16 cellular contexts compared by ENCODE assay signal in the genomic region with DNA sequence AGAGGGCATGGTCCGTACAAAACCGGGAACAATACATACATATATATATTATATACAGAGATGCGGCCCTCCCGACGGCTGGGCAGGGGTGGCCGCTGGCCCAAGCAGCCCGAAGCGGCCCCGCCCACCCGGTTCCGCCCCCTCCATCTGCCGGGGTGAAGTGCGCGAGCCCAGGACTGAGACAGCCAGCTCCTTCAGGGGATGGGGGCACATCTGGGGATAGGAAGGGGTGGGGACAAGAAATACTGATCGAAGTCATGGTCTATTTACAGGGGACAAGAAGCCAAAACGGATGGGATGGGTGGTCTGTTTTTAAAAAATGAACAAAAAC. TPM values are rescaled to one million over a fixed set of nuclear protein-coding genes. Genes with fewer than 3 reads are reported as not detected.
DNase-seq lines count a peak whose midpoint lies in the region; ATAC-seq and TF ChIP-seq lines count a peak whose summit lies in the region.
"Had no signal": no experiment of that assay in that cellular context is flagged by ENCODE, and none has a peak within 500 bp of the region (broad histone marks: within the 10 kb centered on the region; RNA-seq: fewer than 3 reads in every experiment).

No MANE protein-coding gene starts in this region.

- H3K36me3 Mint-ChIP-seq in Caco-2 (ENCODE audit: insufficient read depth, unreplicated experiment): peaks cover 60% of the 10 kb centered on the region

- H3K27me3 ChIP-seq in Caco-2 (replicated peaks; ENCODE audit: control insufficient read depth, insufficient read depth, low read length) (no peaks in the 10 kb centered on the region), left ventricle myocardium inferior (ENCODE audit: low read depth) (peaks cover 8% of the 10 kb centered on the region), psoas muscle (ENCODE audit: insufficient read depth in 3 of 3, low read length in 2 of 3) (no peaks in the 10 kb centered on the region)
- H3K27me3 ChIP-seq: SJCRH30 had no signal

- H3K4me1 ChIP-seq in Caco-2: peaks cover 23% of the 10 kb centered on the region
- H3K4me1 ChIP-seq in left ventricle myocardium inferior: peaks cover 53% of the 10 kb centered on the region
- peaks cover 34% of the 10 kb centered on the region for H3K4me1 ChIP-seq in psoas muscle
- H3K4me1 ChIP-seq: SJCRH30 had no signal

- CTCF ChIA-PET in Caco-2 (lab: Charles Lee): interaction anchor here (0.5 to 2.6 kb wide), 4 partner anchors 16 to 272 kb away, joined by 3 to 8 read pairs (median 5); no protein-coding TSS in a partner anchor
- CTCF ChIA-PET in RWPE1 (lab: Yijun Ruan, JAX): no interaction called here

- H3K27ac Mint-ChIP-seq in Caco-2 (ENCODE audit: unreplicated experiment): peak overlapping the region; percentile 29
- H3K27ac Mint-ChIP-seq: activated CD4-positive, alpha-beta T cell treated with anti-CD3 and anti-CD28 coated beads, Interleukin-2, amount 10 ng/mL, durations not matched to agents 24 days and 14 days had no signal

- no peaks in the 10 kb centered on the region for H3K9me3 Mint-ChIP-seq in Caco-2 (ENCODE audit: unreplicated experiment)
- H3K9me3 Mint-ChIP-seq: activated CD4-positive, alpha-beta T cell treated with anti-CD3 and anti-CD28 coated beads, Interleukin-2, amount 10 ng/mL, durations not matched to agents 24 days and 14 days had no signal

- POLR2A ChIA-PET in Caco-2 (lab: Charles Lee) (no interaction called here), RWPE1 (lab: Yijun Ruan, JAX; ENCODE audit: low non-redundant PET) (no interaction called here)

- no peak for DNase-seq in Caco-2
- no peak for DNase-seq in RWPE1 (ENCODE audit: low spot score)
- DNase-seq in left ventricle myocardium inferior: no peak
- DNase-seq in psoas muscle: peak in 1 of 2 donors; percentile 60
- DNase-seq in NCI-H510A treated with DMSO at 0.1 percent for 48 hours (lab: John Stamatoyannopoulos, UW): no peak
- DNase-seq in dermis blood vessel endothelial cell: no peak
- no peak for DNase-seq in left lobe of liver (ENCODE audit: low spot score)
- DNase-seq: activated CD4-positive, alpha-beta T cell treated with anti-CD3 and anti-CD28 coated beads, Interleukin-2, amount 10 ng/mL, durations not matched to agents 24 days and 14 days; activated naive CD4-positive, alpha-beta T cell; GDM1; NCI-H146; NCI-H345; SJCRH30; stimulated activated CD4-positive, alpha-beta T cell treated with anti-CD3 and anti-CD28 coated beads, Interleukin-15, amount 100 ng/mL, for 24 hours had no signal

- H3K36me3 ChIP-seq in Caco-2 (ENCODE audit: control insufficient read depth, insufficient read depth, low read length): peaks cover 12% of the 10 kb centered on the region
- H3K36me3 ChIP-seq in left ventricle myocardium inferior: peaks cover 46% of the 10 kb centered on the region
- H3K36me3 ChIP-seq in psoas muscle (ENCODE audit: insufficient read depth in 1 of 2, low read depth in 1 of 2): peaks cover 6 to 44% of the 10 kb centered on the region in 2 donors

- BruUV-seq in Caco-2 (replicated peaks; lab: Mats Ljungman, UMichigan): no TSS peak

- H3K27me3 Mint-ChIP-seq in Caco-2 (ENCODE audit: insufficient read depth, unreplicated experiment): no peaks in the 10 kb centered on the region

- 16 to 48% (median 21%) methylated on average over 16 of the region's 16 CpGs for WGBS in psoas muscle, 3 donors

- no peaks in the 10 kb centered on the region for H3K9me3 ChIP-seq in Caco-2
- H3K9me3 ChIP-seq in left ventricle myocardium inferior (replicated peaks): no peaks in the 10 kb centered on the region
- no peaks in the 10 kb centered on the region for H3K9me3 ChIP-seq in psoas muscle
- H3K9me3 ChIP-seq: SJCRH30 had no signal

- intact Hi-C loops in Caco-2 (cut with micrococcal nuclease; ENCODE audit: unreplicated experiment): loop anchor here (2.0 to 5.0 kb wide), 2 partner anchors 13 to 166 kb away; a partner anchor contains a TSS
- intact Hi-C loops in left ventricle myocardium inferior (cut with micrococcal nuclease): no loop called here
- intact Hi-C loops in psoas muscle (cut with DNase I): loop anchor here (5.0 kb wide), 1 partner anchor 34 kb away; a partner anchor contains a TSS

- peak overlapping the region; percentile 76 for H3K27ac ChIP-seq in RWPE1
- H3K27ac ChIP-seq in left ventricle myocardium inferior (replicated peaks): peak overlapping the region; percentile 90
- peak overlapping the region; percentile 82 for H3K27ac ChIP-seq in psoas muscle
- H3K27ac ChIP-seq: SJCRH30 had no signal

- peaks cover 26% of the 10 kb centered on the region for H3K4me1 Mint-ChIP-seq in Caco-2 (ENCODE audit: low read depth, unreplicated experiment)

- no peak overlapping the region for H3K4me3 Mint-ChIP-seq in Caco-2 (ENCODE audit: unreplicated experiment)
- H3K4me3 Mint-ChIP-seq: activated CD4-positive, alpha-beta T cell treated with anti-CD3 and anti-CD28 coated beads, Interleukin-2, amount 10 ng/mL, durations not matched to agents 24 days and 14 days had no signal

- ATAC-seq in psoas muscle (peak in 2 of 4 donors; percentile 24 to 34), HG03139 (IDR thresholded peaks at IDR 0.05; ENCODE audit: unreplicated experiment) (no peak), left lobe of liver (no peak)

- H3K4me3 ChIP-seq in Caco-2 (ENCODE audit: low read depth, low read length) (no peak overlapping the region), left ventricle myocardium inferior (no peak overlapping the region), psoas muscle (no peak overlapping the region)
- H3K4me3 ChIP-seq: SJCRH30 had no signal

- no peak for TF ChIP-seq CTCF in Caco-2 (IDR thresholded peaks at IDR 0.05; ENCODE audit: insufficient read depth in 1 of 2, low read depth in 1 of 2, low read length in 1 of 2, severe bottlenecking in 1 of 2, unreplicated experiment in 1 of 2)
- no peak for TF ChIP-seq CTCF in RWPE1 (conservative IDR thresholded peaks at IDR 0.05; ENCODE audit: low read depth)
- TF ChIP-seq CTCF in left ventricle myocardium inferior (IDR thresholded peaks at IDR 0.05; ENCODE audit: borderline replicate concordance): no peak
- no peak for TF ChIP-seq CTCF in psoas muscle (IDR thresholded peaks at IDR 0.05)

RNA-seq across cellular contexts. Expression of a gene that starts 3.8 kb away (rescaled TPM):
- total RNA-seq in Caco-2 (2022) (2.2 and 3.4 TPM in 2 replicates), left ventricle myocardium inferior (1.6 TPM), psoas muscle (1 to 10 TPM in 3 of 4 donors, under 1 TPM in 1; 0.55 to 2.7 (median 1.3) TPM), dermis blood vessel endothelial cell (5.1 and 5.8 TPM in 2 replicates), left lobe of liver (1.9 TPM)
- 1 to 10 TPM in 1 of 3 donors, under 1 TPM in 2; 0.64 to 1.3 (median 0.98) TPM for polyA plus RNA-seq in psoas muscle

RNA-seq across cellular contexts. Expression of a gene that starts 16.7 kb away (rescaled TPM):
- 74.8 and 76.2 TPM in 2 replicates for total RNA-seq in Caco-2 (2022)
- total RNA-seq in left ventricle myocardium inferior: 33.0 TPM
- total RNA-seq in psoas muscle: 10 to 100 TPM; 15.1 to 26.5 (median 18.4) TPM
- 10 to 100 TPM in 2 of 3 donors, 1 to 10 TPM in 1; 7.0 to 11.3 (median 11.0) TPM for polyA plus RNA-seq in psoas muscle
- total RNA-seq in dermis blood vessel endothelial cell: 35.2 and 45.8 TPM in 2 replicates
- 18.1 TPM for total RNA-seq in left lobe of liver

RNA-seq across cellular contexts. Expression of a gene that starts 32.1 kb away (rescaled TPM):
- total RNA-seq in Caco-2 (2022) (not detected in 2 replicates), left ventricle myocardium inferior (137 TPM), psoas muscle (100 to 1,000 TPM; 245 to 291 (median 266) TPM), dermis blood vessel endothelial cell (not detected in 2 replicates), left lobe of liver (1.0 TPM)
- polyA plus RNA-seq in psoas muscle: 100 to 1,000 TPM; 120 to 254 (median 151) TPM
- total RNA-seq: M059J had no signal

RNA-seq across cellular contexts. Expression of a gene that starts 38.6 kb away (rescaled TPM):
- total RNA-seq in Caco-2 (2022) (10.5 and 15.2 TPM in 2 replicates), left ventricle myocardium inferior (206 TPM), psoas muscle (100 to 1,000 TPM in 2 of 4 donors, 10 to 100 TPM in 2; 79.3 to 213 (median 110) TPM), dermis blood vessel endothelial cell (12.3 and 20.8 TPM in 2 replicates), left lobe of liver (52.0 TPM)
- polyA plus RNA-seq in psoas muscle: 10 to 100 TPM; 50.3 to 99.4 (median 55.2) TPM

Comparison
In these comparisons a context has a peak if more than half of its experiments do, and no peak if none do; other contexts are left out.
1. RNA of a gene that starts 32.1 kb away (total RNA-seq): 245 to 291 TPM in psoas muscle and 137 TPM in left ventricle myocardium inferior (single experiment); 1.0 TPM in left lobe of liver (single experiment), not detected in Caco-2 and not detected in dermis blood vessel endothelial cell; every median in the first group is over 10 times any median in the second.
2. Peak in every context shown above with its lines, with median percentiles within 50 percentile points of each other: H3K27ac ChIP-seq.